ENCODE assay signal across 20 cellular contexts in genomic region chr6:169161572-169162167, GRCh38.
A peak's percentile ranks its signal among the peaks of the same experiment; 100 is the strongest.
DNase-seq lines count a peak whose midpoint lies in the region; ATAC-seq and TF ChIP-seq lines count a peak whose summit lies in the region.
"Had no signal": no experiment of that assay in that cellular context is flagged by ENCODE, and none has a peak within 500 bp of the region (broad histone marks: within the 10 kb centered on the region; RNA-seq: fewer than 3 reads in every experiment).

No MANE protein-coding gene starts in this region.

- H3K27ac ChIP-seq in SJSA1 (peak overlapping the region; percentile 97), lung (ENCODE audit: low read depth in 1 of 2, low read length in 1 of 2) (no peak overlapping the region), tibial nerve (peak overlapping the region in 3 of 4 donors; percentile 22 to 83 (median 81)), sigmoid colon (peak overlapping the region in 1 of 4 donors; percentile 27), dorsolateral prefrontal cortex (no peak overlapping the region)
- H3K27ac ChIP-seq: pancreas had no signal

- H3K4me1 ChIP-seq in SJSA1 (replicated peaks) (peaks cover 46% of the 10 kb centered on the region), lung (ENCODE audit: control insufficient read depth in 2 of 2, insufficient read depth in 2 of 2, low read length in 2 of 2) (no peaks in the 10 kb centered on the region), tibial nerve (peaks cover 0 to 45% (median 10%) of the 10 kb centered on the region in 4 donors), sigmoid colon (peaks cover 0 to 44% (median 32%) of the 10 kb centered on the region in 4 donors)
- H3K4me1 ChIP-seq: pancreas had no signal

- H3K36me3 ChIP-seq in SJSA1, result peaks cover 53% of the 10 kb centered on the region
- H3K36me3 ChIP-seq in lung (ENCODE audit: control insufficient read depth in 2 of 2, insufficient read depth in 2 of 2, low read length in 2 of 2), result no peaks in the 10 kb centered on the region
- H3K36me3 ChIP-seq in tibial nerve, result no peaks in the 10 kb centered on the region
- no peaks in the 10 kb centered on the region for H3K36me3 ChIP-seq in sigmoid colon
- H3K36me3 ChIP-seq: pancreas had no signal

- H3K36me3 Mint-ChIP-seq in activated CD8-positive, alpha-beta memory T cell treated with anti-CD3 and anti-CD28 coated beads, Interleukin-2, amount 10 ng/mL, durations not matched to agents 7 days and 5 days, result no peaks in the 10 kb centered on the region
- H3K36me3 Mint-ChIP-seq: activated CD4-positive, alpha-beta memory T cell treated with anti-CD3 and anti-CD28 coated beads for 36 hours; activated naive CD8-positive, alpha-beta T cell; IgD-negative memory B cell had no signal

- H3K27me3 ChIP-seq in SJSA1 (replicated peaks) (no peaks in the 10 kb centered on the region), lung (ENCODE audit: control insufficient read depth, insufficient read depth) (no peaks in the 10 kb centered on the region), tibial nerve (no peaks in the 10 kb centered on the region), sigmoid colon (no peaks in the 10 kb centered on the region), dorsolateral prefrontal cortex (peaks cover 0 to 3% (median 0%) of the 10 kb centered on the region in 45 donors)
- H3K27me3 ChIP-seq: pancreas had no signal

- intact Hi-C loops in sigmoid colon (cut with DNase I) (no loop called here), dorsolateral prefrontal cortex (cut with DNase I) (loop anchor here in 1 of 2 donors (10.0 kb wide), 1 partner anchor 1283 kb away; no protein-coding TSS in a partner anchor)

- no peaks in the 10 kb centered on the region for H3K9me3 Mint-ChIP-seq in activated CD8-positive, alpha-beta memory T cell treated with anti-CD3 and anti-CD28 coated beads, Interleukin-2, amount 10 ng/mL, durations not matched to agents 7 days and 5 days (ENCODE audit: low read depth)
- H3K9me3 Mint-ChIP-seq: activated CD4-positive, alpha-beta memory T cell treated with anti-CD3 and anti-CD28 coated beads for 36 hours; IgD-negative memory B cell had no signal

- DNase-seq in activated CD8-positive, alpha-beta memory T cell treated with anti-CD3 and anti-CD28 coated beads, Interleukin-2, amount 10 ng/mL, durations not matched to agents 7 days and 5 days, result peak; percentile 19
- no peak for DNase-seq in activated CD8-positive, alpha-beta memory T cell treated with anti-CD3 and anti-CD28 coated beads, Interleukin-2, amount 50 U/mL, for 48 hours
- DNase-seq in SJSA1 (ENCODE audit: low read depth in 1 of 2, low spot score in 2 of 2) (peak; percentile 66 to 82), lung (ENCODE audit: low spot score) (peak; percentile 23), tibial nerve (ENCODE audit: low spot score in 2 of 2) (no peak), sigmoid colon (no peak), dorsolateral prefrontal cortex (no peak)
- DNase-seq: activated CD4-positive, alpha-beta memory T cell treated with anti-CD3 and anti-CD28 coated beads for 36 hours; erythroblast; NCI-H2081; NCI-H510A; pancreas; SHP77; stimulated activated CD4-positive, alpha-beta T cell treated with anti-CD3 and anti-CD28 coated beads, Interleukin-4, amount 100 ng/mL, for 4 hours; substantia nigra; T-helper 17 cell had no signal

- ATAC-seq in activated CD8-positive, alpha-beta memory T cell treated with anti-CD3 and anti-CD28 coated beads, Interleukin-2, amount 10 ng/mL, durations not matched to agents 7 days and 5 days, result no peak
- ATAC-seq in lung (ENCODE audit: insufficient read depth, low FRiP score) (no peak), GM19395 (IDR thresholded peaks at IDR 0.05; ENCODE audit: unreplicated experiment) (no peak)
- ATAC-seq: pancreas, T-helper 17 cell, WTC11 had no signal

- no peak for TF ChIP-seq POLR2A in tibial nerve (IDR thresholded peaks at IDR 0.05)
- no peak for TF ChIP-seq POLR2A in sigmoid colon (IDR thresholded peaks at IDR 0.05)

- TF ChIP-seq CTCF in lung (IDR thresholded peaks at IDR 0.05; ENCODE audit: control extremely low read depth, extremely low read depth) (no peak), tibial nerve (IDR thresholded peaks at IDR 0.05) (no peak), sigmoid colon (IDR thresholded peaks at IDR 0.05) (no peak), dorsolateral prefrontal cortex (IDR thresholded peaks at IDR 0.05 in 54 of 56, conservative IDR thresholded peaks at IDR 0.05 in 2 of 56; ENCODE audit: low read depth in 1 of 56, partially characterized antibody in 56 of 56) (no peak)

- H3K27ac Mint-ChIP-seq in activated CD8-positive, alpha-beta memory T cell treated with anti-CD3 and anti-CD28 coated beads, Interleukin-2, amount 10 ng/mL, durations not matched to agents 7 days and 5 days, result no peak overlapping the region
- H3K27ac Mint-ChIP-seq: activated CD4-positive, alpha-beta memory T cell treated with anti-CD3 and anti-CD28 coated beads for 36 hours; activated naive CD8-positive, alpha-beta T cell; IgD-negative memory B cell; T-helper 17 cell; WTC11 had no signal

- H3K9me3 ChIP-seq in SJSA1 (replicated peaks), result no peaks in the 10 kb centered on the region
- no peaks in the 10 kb centered on the region for H3K9me3 ChIP-seq in lung (ENCODE audit: control insufficient read depth in 2 of 2, insufficient read depth in 1 of 2, low read length in 1 of 2)
- no peaks in the 10 kb centered on the region for H3K9me3 ChIP-seq in tibial nerve
- H3K9me3 ChIP-seq in sigmoid colon, result no peaks in the 10 kb centered on the region
- H3K9me3 ChIP-seq: pancreas had no signal

- H3K27me3 Mint-ChIP-seq in activated CD8-positive, alpha-beta memory T cell treated with anti-CD3 and anti-CD28 coated beads, Interleukin-2, amount 10 ng/mL, durations not matched to agents 7 days and 5 days, result no peaks in the 10 kb centered on the region

- TF ChIP-seq EP300 in tibial nerve (IDR thresholded peaks at IDR 0.05) (no peak), sigmoid colon (IDR thresholded peaks at IDR 0.05) (no peak)

- CTCF ChIA-PET in activated CD8-positive, alpha-beta memory T cell treated with anti-CD3 and anti-CD28 coated beads, Interleukin-2, amount 10 ng/mL, durations not matched to agents 7 days and 5 days (lab: Charles Lee), result no interaction called here

- no peaks in the 10 kb centered on the region for H3K4me1 Mint-ChIP-seq in activated CD8-positive, alpha-beta memory T cell treated with anti-CD3 and anti-CD28 coated beads, Interleukin-2, amount 10 ng/mL, durations not matched to agents 7 days and 5 days
- H3K4me1 Mint-ChIP-seq: IgD-negative memory B cell, T-helper 17 cell had no signal

- WGBS in lung, 2 donors, result 89 to 91% methylated on average over 13 of the region's 13 CpGs
- WGBS in tibial nerve, 2 donors, result 84 to 86% methylated on average over 13 of the region's 13 CpGs
- 82 to 86% methylated on average over 13 of the region's 13 CpGs for WGBS in sigmoid colon, 2 donors

- H3K4me3 Mint-ChIP-seq in activated CD8-positive, alpha-beta memory T cell treated with anti-CD3 and anti-CD28 coated beads, Interleukin-2, amount 10 ng/mL, durations not matched to agents 7 days and 5 days, result no peak overlapping the region
- H3K4me3 Mint-ChIP-seq: activated CD4-positive, alpha-beta memory T cell treated with anti-CD3 and anti-CD28 coated beads for 36 hours; activated naive CD8-positive, alpha-beta T cell; IgD-negative memory B cell; T-helper 17 cell; WTC11 had no signal

- H3K4me3 ChIP-seq in SJSA1 (peak overlapping the region; percentile 34), lung (no peak overlapping the region), tibial nerve (peak overlapping the region in 1 of 4 donors; percentile 18), sigmoid colon (no peak overlapping the region), dorsolateral prefrontal cortex (no peak overlapping the region)
- H3K4me3 ChIP-seq: pancreas had no signal

Comparison
In these comparisons a context has a peak if more than half of its experiments do, and no peak if none do; other contexts are left out.
1. DNase-seq: peak in activated CD8-positive, alpha-beta memory T cell treated with anti-CD3 and anti-CD28 coated beads, Interleukin-2, amount 10 ng/mL, durations not matched to agents 7 days and 5 days (single experiment), SJSA1 (2 of 2) and lung (single experiment); none in activated CD8-positive, alpha-beta memory T cell treated with anti-CD3 and anti-CD28 coated beads, Interleukin-2, amount 50 U/mL, for 48 hours (single experiment), tibial nerve (0 of 2), sigmoid colon (single experiment) and dorsolateral prefrontal cortex (0 of 10).
2. H3K27ac ChIP-seq: peak in SJSA1 (single experiment) and tibial nerve (3 of 4); none in lung (0 of 2) and dorsolateral prefrontal cortex (0 of 59).